18 cellular contexts compared by ENCODE assay signal in the genomic region with DNA sequence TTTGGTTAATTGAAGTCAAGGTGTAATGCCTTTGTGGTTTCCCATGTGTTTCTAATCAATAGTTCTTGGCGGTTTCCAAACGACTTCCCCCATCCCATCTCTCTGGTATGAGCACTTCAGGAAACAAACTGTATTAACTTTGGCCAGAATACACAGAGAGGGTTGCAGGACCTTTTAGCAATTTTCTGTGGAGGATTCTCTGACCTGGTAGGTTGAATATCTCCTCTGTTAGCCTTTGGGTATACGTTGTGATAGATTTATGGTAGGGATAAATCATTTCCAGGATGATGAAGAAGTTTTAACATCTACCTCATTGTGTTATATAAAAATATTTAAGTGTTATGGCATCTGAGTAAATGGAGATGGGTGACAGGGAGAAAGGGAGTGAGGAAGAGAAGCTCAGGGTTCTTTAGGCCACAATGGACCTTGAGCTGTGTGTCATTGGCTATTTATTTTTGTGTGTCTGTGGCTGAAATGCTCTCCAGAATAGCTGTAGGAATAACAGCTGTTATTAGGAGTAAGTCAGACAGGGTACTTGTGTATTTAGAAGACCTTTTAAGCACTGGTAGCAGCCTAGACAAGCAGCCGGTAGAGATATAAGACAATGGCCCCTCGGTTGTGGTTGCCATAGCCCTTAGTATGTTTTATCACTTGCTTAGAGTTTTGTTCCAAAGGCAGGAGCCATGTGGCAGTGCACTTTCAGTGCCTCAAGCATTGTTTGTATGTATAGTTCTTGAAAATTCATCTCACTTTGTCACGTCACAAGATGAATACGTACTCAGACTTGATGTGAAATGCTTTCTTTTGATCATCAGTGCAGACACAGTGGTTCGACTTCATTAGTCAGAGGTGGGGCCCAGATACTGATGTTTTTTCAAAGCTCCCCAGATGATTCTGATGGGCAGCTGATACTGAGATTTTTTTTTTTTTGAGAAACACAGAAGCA.
DNase-seq lines count a peak whose midpoint lies in the region; ATAC-seq, FAIRE-seq and TF ChIP-seq lines count a peak whose summit lies in the region.
"Had no signal": no experiment of that assay in that cellular context is flagged by ENCODE, and none has a peak within 500 bp of the region (broad histone marks: within the 10 kb centered on the region; RNA-seq: fewer than 3 reads in every experiment).

No MANE protein-coding gene starts in this region.

- H3K4me3 ChIP-seq in GM12878 (no peak overlapping the region), gastrocnemius medialis (no peak overlapping the region), SJCRH30 (no peak overlapping the region), OCI-LY7 (ENCODE audit: low read depth, low read length, poor library complexity, severe bottlenecking) (no peak overlapping the region), spleen (no peak overlapping the region)
- H3K4me3 ChIP-seq: thoracic aorta had no signal

- ATAC-seq in GM18868 (IDR thresholded peaks at IDR 0.05; ENCODE audit: unreplicated experiment), result peak; percentile 45
- peak; percentile 69 for ATAC-seq in GM12878
- no peak for ATAC-seq in gastrocnemius medialis
- ATAC-seq in GM19395 (IDR thresholded peaks at IDR 0.05; ENCODE audit: unreplicated experiment), result no peak
- ATAC-seq: activated CD4-positive, alpha-beta T cell treated with anti-CD3 and anti-CD28 coated beads for 36 hours; natural killer cell treated with Interleukin-12 subunit alpha and Interleukin-12 subunit beta and Interleukin-15 and Interleukin-18, amount 100 ng/mL, for 72 hours had no signal

- H3K36me3 ChIP-seq in GM12878 (ENCODE audit: control insufficient read depth in 2 of 2, insufficient read depth in 2 of 2, low read length in 1 of 2), result no peaks in the 10 kb centered on the region
- H3K36me3 ChIP-seq in gastrocnemius medialis, result no peaks in the 10 kb centered on the region
- H3K36me3 ChIP-seq in SJCRH30, result no peaks in the 10 kb centered on the region
- H3K36me3 ChIP-seq in OCI-LY7 (ENCODE audit: insufficient read depth, low read length), result no peaks in the 10 kb centered on the region
- no peaks in the 10 kb centered on the region for H3K36me3 ChIP-seq in spleen
- H3K36me3 ChIP-seq: thoracic aorta had no signal

- DNase-seq in GM12878 (ENCODE audit: low read depth, low spot score) (no peak), iris pigment epithelial cell (ENCODE audit: low read depth) (peak; percentile 62), gastrocnemius medialis (no peak), SJCRH30 (no peak), OCI-LY7 (ENCODE audit: low spot score) (no peak), spleen (no peak)
- DNase-seq: activated CD4-positive, alpha-beta T cell treated with anti-CD3 and anti-CD28 coated beads for 36 hours; activated CD8-positive, alpha-beta memory T cell treated with anti-CD3 and anti-CD28 coated beads, Interleukin-2, amount 50 U/mL, for 4 hours; activated naive CD4-positive, alpha-beta T cell treated with Interleukin-2 at 50 U/mL for 16 hours; NK-92 treated with Interleukin-12 subunit alpha and Interleukin-12 subunit beta, amount 100 ng/mL, for 24 hours; SHP77; stimulated activated CD4-positive, alpha-beta T cell treated with anti-CD3 and anti-CD28 coated beads, Interleukin-2, amount 100 ng/mL, for 24 hours; T-helper 2 cell had no signal

- BruUV-seq in GM12878 (replicated peaks; lab: Mats Ljungman, UMichigan) (no TSS peak), OCI-LY7 (replicated peaks; lab: Mats Ljungman, UMichigan) (no TSS peak)

- WGBS in GM12878 (ENCODE audit: insufficient coverage, insufficient replicate concordance, low lambda C conversion rate, missing lambda C conversion rate), result 60% methylated on average over 8 of the region's 8 CpGs
- WGBS in spleen, 5 donors, result 75 to 87% (median 80%) methylated on average over 8 of the region's 8 CpGs

- TF ChIP-seq CTCF in GM12878 (IDR thresholded peaks at IDR 0.05 in 2 of 3, conservative IDR thresholded peaks at IDR 0.05 in 1 of 3; ENCODE audit: control insufficient read depth in 2 of 3, extremely low read depth in 1 of 3, insufficient read depth in 1 of 3, low read depth in 3 of 3, low read length in 3 of 3), result no peak
- no peak for TF ChIP-seq CTCF in gastrocnemius medialis (IDR thresholded peaks at IDR 0.05 in 4 of 5, conservative IDR thresholded peaks at IDR 0.05 in 1 of 5)
- no peak for TF ChIP-seq CTCF in OCI-LY7 (conservative IDR thresholded peaks at IDR 0.05; ENCODE audit: low read length)
- TF ChIP-seq CTCF in spleen (IDR thresholded peaks at IDR 0.05 in 8 of 11, conservative IDR thresholded peaks at IDR 0.05 in 3 of 11), result no peak

- CTCF ChIA-PET in GM12878 (lab: Yijun Ruan, JAX), result interaction anchor here (1.0 to 1.1 kb wide), 2 partner anchors 10 to 16 kb away, joined by 3 read pairs; no protein-coding TSS in a partner anchor
- CTCF ChIA-PET in OCI-LY7 (lab: Charles Lee; ENCODE audit: unreplicated experiment), result no interaction called here

- no peaks in the 10 kb centered on the region for H3K9me2 ChIP-seq in OCI-LY7 (ENCODE audit: insufficient read depth, low read length)

- H3K27ac ChIP-seq in GM12878 (ENCODE audit: control insufficient read depth, insufficient read depth) (no peak overlapping the region), gastrocnemius medialis (peak overlapping the region in 3 of 4 donors; percentile 14 to 30 (median 19)), SJCRH30 (no peak overlapping the region), OCI-LY7 (ENCODE audit: low read depth, low read length, poor library complexity, severe bottlenecking) (no peak overlapping the region), spleen (no peak overlapping the region)
- H3K27ac ChIP-seq: C4-2B, thoracic aorta had no signal

- H3K4me1 ChIP-seq in GM12878 (ENCODE audit: control insufficient read depth, insufficient read depth, low read length) (no peaks in the 10 kb centered on the region; the same call in 1 of the 2 replicates), gastrocnemius medialis (peaks cover 50 to 57% of the 10 kb centered on the region in 2 donors), SJCRH30 (0 out of 2 replicates have a peak, but pooled peaks cover 2% of the 10 kb centered on the region), OCI-LY7 (ENCODE audit: insufficient read depth, low read length, poor library complexity, severe bottlenecking) (no peaks in the 10 kb centered on the region), spleen (peaks cover 6 to 20% (median 13%) of the 10 kb centered on the region in 6 donors)

- no peak overlapping the region for H2AFZ ChIP-seq in GM12878 (ENCODE audit: control insufficient read depth, low read depth, low read length)
- no peak overlapping the region for H2AFZ ChIP-seq in OCI-LY7 (ENCODE audit: low read length)

- SMC1A ChIA-PET in GM12878 (lab: Charles Lee; ENCODE audit: uncharacterized antibody, unreplicated experiment), result interaction anchor here (0.8 to 1.4 kb wide), 5 partner anchors 9 to 20 kb away, joined by 3 to 4 read pairs (median 3); no protein-coding TSS in a partner anchor

- no peak overlapping the region for H3K4me2 ChIP-seq in GM12878 (ENCODE audit: control insufficient read depth, insufficient read depth)
- no peak overlapping the region for H3K4me2 ChIP-seq in OCI-LY7 (ENCODE audit: low read length)

- TF ChIP-seq RAD21 in GM12878 (IDR thresholded peaks at IDR 0.05; ENCODE audit: insufficient read depth, low read depth, low read length), result no peak

- no peaks in the 10 kb centered on the region; the same call in 1 of the 2 replicates for H3K79me2 ChIP-seq in GM12878 (ENCODE audit: control insufficient read depth, insufficient read depth, low read length)
- H3K79me2 ChIP-seq in OCI-LY7 (ENCODE audit: insufficient read depth, low read depth, low read length), result no peaks in the 10 kb centered on the region

- H3K27me3 ChIP-seq in GM12878 (replicated peaks in 1 of 2; ENCODE audit: control insufficient read depth in 2 of 2, insufficient read depth in 2 of 2, low read length in 1 of 2), result no peaks in the 10 kb centered on the region
- H3K27me3 ChIP-seq in gastrocnemius medialis, result no peaks in the 10 kb centered on the region
- H3K27me3 ChIP-seq in SJCRH30, result no peaks in the 10 kb centered on the region
- H3K27me3 ChIP-seq in spleen (replicated peaks in 1 of 7), result no peaks in the 10 kb centered on the region

- H3K9me3 ChIP-seq in GM12878 (replicated peaks; ENCODE audit: control insufficient read depth, insufficient read depth, low read length) (no peaks in the 10 kb centered on the region; the same call in 2 of the 3 replicates), gastrocnemius medialis (no peaks in the 10 kb centered on the region), SJCRH30 (replicated peaks) (0 out of 2 replicates have a peak, but pooled peaks cover 2% of the 10 kb centered on the region), OCI-LY7 (ENCODE audit: low read length) (no peaks in the 10 kb centered on the region), spleen (no peaks in the 10 kb centered on the region)
- H3K9me3 ChIP-seq: thoracic aorta had no signal

- no peak for FAIRE-seq in GM12878 (lab: Jason Lieb, UNC)

- TF ChIP-seq POLR2A in GM12878 (IDR thresholded peaks at IDR 0.05; ENCODE audit: low read depth, low read length) (no peak), gastrocnemius medialis (IDR thresholded peaks at IDR 0.05) (no peak), spleen (IDR thresholded peaks at IDR 0.05) (no peak)

- no peak overlapping the region for H3K9ac ChIP-seq in GM12878 (ENCODE audit: control insufficient read depth, insufficient read depth, low read length)

- intact Hi-C loops in GM12878 (cut with micrococcal nuclease; ENCODE audit: unreplicated experiment), result loop anchor here (5.0 kb wide), 1 partner anchor 89 kb away; the partner anchor contains the start of gene FMNL2
- intact Hi-C loops in gastrocnemius medialis (cut with DNase I; ENCODE audit: low total_unique reads), result no loop called here
- intact Hi-C loops in OCI-LY7 (cut with micrococcal nuclease; ENCODE audit: unreplicated experiment), result no loop called here
- intact Hi-C loops in spleen (cut with DNase I; ENCODE audit: low total_unique reads), result no loop called here

- POLR2A ChIA-PET in GM12878 (lab: Charles Lee) (interaction anchor here (0.9 to 1.2 kb wide), 2 partner anchors 12 to 52 kb away, joined by 3 to 4 read pairs; no protein-coding TSS in a partner anchor), OCI-LY7 (lab: Charles Lee) (no interaction called here)

- H4K20me1 ChIP-seq in GM12878 (ENCODE audit: control insufficient read depth, insufficient read depth) (no peaks in the 10 kb centered on the region), OCI-LY7 (ENCODE audit: insufficient read depth, low read length) (no peaks in the 10 kb centered on the region)

- in situ Hi-C loops in GM12878 (cut with MboI), result no loop called here
- in situ Hi-C loops in gastrocnemius medialis (cut with MboI; ENCODE audit: low sequenced_read_pairs in 4 of 4), result no loop called here

- RAD21 ChIA-PET in GM12878 (lab: Charles Lee; ENCODE audit: unreplicated experiment), result interaction anchor here (0.7 to 1.6 kb wide), 3 partner anchors 11 to 210 kb away, joined by 3 read pairs; no protein-coding TSS in a partner anchor

- TF ChIP-seq EP300 in GM12878 (IDR thresholded peaks at IDR 0.05; ENCODE audit: borderline replicate concordance in 1 of 2, control insufficient read depth in 1 of 2, low read depth in 2 of 2, low read length in 2 of 2), result no peak

TF ChIP-seq in GM12878, 131 proteins besides CTCF, POLR2A, EP300 and RAD21 (continues in another document):
- TF ChIP-seq PML (IDR thresholded peaks at IDR 0.05; ENCODE audit: low read length), result no peak

Comparison
In these comparisons a context has a peak if more than half of its experiments do, and no peak if none do; other contexts are left out.
1. ATAC-seq: peak in GM18868 (single experiment) and GM12878 (single experiment); none in gastrocnemius medialis (0 of 2) and GM19395 (single experiment).
2. H3K27ac ChIP-seq: peak in gastrocnemius medialis (3 of 4); none in GM12878 (single experiment), SJCRH30 (single experiment), OCI-LY7 (single experiment) and spleen (0 of 8).